In the genomic region with DNA sequence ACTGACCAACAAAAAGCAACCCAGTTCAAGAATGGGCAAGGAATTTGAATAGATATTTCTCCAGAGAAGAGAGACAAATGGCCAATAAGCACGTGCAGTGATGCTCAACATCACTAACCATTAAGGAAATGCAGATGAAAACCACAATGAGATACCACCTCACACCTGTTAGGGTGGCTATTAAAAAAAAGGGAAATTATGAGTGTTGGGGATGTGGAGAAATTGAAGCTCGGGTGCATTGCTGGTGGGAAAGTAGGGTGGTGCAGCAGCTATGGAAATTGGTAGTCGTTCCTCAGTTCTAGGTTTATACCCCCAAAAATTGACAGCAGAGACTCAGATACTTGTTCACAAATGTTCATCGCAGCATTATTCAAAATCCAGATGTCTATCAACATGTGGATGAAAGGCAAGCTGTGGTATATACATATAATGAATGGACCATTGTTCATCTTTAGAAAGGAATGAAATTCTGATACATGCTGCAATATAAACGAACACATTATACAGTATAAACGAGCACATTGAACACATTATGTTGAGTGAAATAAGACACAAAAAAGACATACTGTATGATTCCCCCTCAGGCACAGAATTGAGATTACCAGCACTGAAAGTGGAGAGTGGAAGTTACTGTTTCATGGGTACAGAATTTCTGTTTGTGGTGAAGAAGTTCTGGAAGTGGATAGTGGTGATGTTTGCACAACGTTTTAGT, we compare ENCODE assay signal across 1 cellular context.
TF ChIP-seq lines count a peak whose summit lies in the region.

No MANE protein-coding gene starts in this region.

TF ChIP-seq in GM23338, 12 proteins besides CTCF, POLR2A, EP300 and RAD21:
- no peak for TF ChIP-seq ZNF462 (CRISPR knock-in tag; IDR thresholded peaks at IDR 0.05)
- no peak for TF ChIP-seq JUNB (IDR thresholded peaks at IDR 0.05; ENCODE audit: unreplicated experiment)
- TF ChIP-seq POLR2AphosphoS5 (IDR thresholded peaks at IDR 0.05; ENCODE audit: low read depth), result no peak
- TF ChIP-seq, protein P1, sequence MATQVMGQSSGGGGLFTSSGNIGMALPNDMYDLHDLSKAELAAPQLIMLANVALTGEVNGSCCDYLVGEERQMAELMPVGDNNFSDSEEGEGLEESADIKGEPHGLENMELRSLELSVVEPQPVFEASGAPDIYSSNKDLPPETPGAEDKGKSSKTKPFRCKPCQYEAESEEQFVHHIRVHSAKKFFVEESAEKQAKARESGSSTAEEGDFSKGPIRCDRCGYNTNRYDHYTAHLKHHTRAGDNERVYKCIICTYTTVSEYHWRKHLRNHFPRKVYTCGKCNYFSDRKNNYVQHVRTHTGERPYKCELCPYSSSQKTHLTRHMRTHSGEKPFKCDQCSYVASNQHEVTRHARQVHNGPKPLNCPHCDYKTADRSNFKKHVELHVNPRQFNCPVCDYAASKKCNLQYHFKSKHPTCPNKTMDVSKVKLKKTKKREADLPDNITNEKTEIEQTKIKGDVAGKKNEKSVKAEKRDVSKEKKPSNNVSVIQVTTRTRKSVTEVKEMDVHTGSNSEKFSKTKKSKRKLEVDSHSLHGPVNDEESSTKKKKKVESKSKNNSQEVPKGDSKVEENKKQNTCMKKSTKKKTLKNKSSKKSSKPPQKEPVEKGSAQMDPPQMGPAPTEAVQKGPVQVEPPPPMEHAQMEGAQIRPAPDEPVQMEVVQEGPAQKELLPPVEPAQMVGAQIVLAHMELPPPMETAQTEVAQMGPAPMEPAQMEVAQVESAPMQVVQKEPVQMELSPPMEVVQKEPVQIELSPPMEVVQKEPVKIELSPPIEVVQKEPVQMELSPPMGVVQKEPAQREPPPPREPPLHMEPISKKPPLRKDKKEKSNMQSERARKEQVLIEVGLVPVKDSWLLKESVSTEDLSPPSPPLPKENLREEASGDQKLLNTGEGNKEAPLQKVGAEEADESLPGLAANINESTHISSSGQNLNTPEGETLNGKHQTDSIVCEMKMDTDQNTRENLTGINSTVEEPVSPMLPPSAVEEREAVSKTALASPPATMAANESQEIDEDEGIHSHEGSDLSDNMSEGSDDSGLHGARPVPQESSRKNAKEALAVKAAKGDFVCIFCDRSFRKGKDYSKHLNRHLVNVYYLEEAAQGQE (IDR thresholded peaks at IDR 0.05; ENCODE audit: unreplicated experiment), result no peak
- no peak for TF ChIP-seq ZNF331 (CRISPR knock-in tag; IDR thresholded peaks at IDR 0.05; ENCODE audit: low read depth)
TF ChIP-seq in GM23338: peak in this region for 0.
